11 cellular contexts compared by ENCODE assay signal in the genomic region with DNA sequence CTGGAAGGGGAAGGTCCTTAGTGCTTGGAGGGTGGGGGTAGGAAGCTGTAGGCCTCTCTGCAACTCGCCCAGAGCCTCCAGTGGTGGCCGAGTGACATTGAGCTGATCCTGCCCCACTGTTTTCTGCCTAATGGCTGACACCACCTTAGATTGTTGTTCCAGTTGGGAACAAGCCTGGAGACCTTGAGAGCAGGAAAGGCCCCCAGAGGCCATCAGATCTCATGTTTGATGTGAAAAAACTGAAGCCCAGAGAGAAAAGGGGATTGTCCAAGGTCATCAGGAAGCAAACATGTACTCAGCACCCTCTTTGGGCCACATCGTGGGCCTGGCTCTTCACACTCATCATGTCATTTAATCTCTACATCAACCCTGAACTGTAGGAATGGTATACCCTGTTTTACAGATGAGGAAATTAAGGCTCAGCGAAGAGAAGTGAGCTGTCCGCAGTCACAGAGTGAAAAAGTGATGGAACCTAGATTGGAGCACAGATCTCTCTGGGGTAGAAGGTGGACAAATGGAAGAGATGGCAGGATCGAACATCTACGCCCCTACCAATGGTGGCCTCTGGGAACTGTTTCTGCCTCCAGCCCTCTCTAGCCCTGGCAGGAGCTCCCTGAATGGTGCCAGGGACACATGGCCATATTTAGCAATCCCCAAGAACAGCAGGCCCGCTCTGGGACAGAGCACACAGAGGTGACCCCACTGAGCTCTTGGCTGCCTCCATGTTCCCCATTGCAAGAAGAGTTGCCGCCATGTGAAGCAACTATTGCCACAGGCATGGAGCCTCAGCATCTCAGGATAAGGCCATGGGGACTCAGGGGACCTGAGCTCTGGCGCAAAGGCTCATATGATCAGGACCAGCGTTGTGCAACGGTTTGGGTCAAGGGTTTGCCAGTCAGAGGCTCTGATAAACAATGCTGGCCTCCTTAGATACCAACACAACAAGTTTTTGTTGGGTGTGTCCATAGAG.
"Had no signal": no experiment of that assay in that cellular context is flagged by ENCODE, and none has a peak within 500 bp of the region (broad histone marks: within the 10 kb centered on the region; RNA-seq: fewer than 3 reads in every experiment).

No MANE protein-coding gene starts in this region.

- H3K36me3 ChIP-seq: esophagus muscularis mucosa, pancreas, tibial nerve had no signal

- H3K4me1 ChIP-seq: esophagus muscularis mucosa, pancreas, tibial nerve had no signal

- H3K27ac ChIP-seq: coronary artery, esophagus muscularis mucosa, pancreas, tibial nerve had no signal

- ATAC-seq: stimulated activated naive B cell treated with anti-CD40 and anti-IgM and Interleukin-4, amounts not matched to agents 10 μg/mL and 1 μg/mL and 100 μg/mL, for 72 hours had no signal

- H3K9me3 ChIP-seq: pancreas had no signal

- H3K27me3 ChIP-seq: esophagus muscularis mucosa, pancreas, tibial nerve had no signal

- DNase-seq: activated T-cell treated with anti-CD3 and anti-CD28 coated beads for 4 hours; amniotic stem cell; central memory CD4-positive, alpha-beta T cell; hippocampal formation; kidney; stimulated activated CD4-positive, alpha-beta T cell treated with anti-CD3 and anti-CD28 coated beads, Interleukin-4, amount 100 ng/mL, for 1 hour; stimulated activated naive B cell treated with anti-CD40 and anti-IgM and Interleukin-4, amounts not matched to agents 10 μg/mL and 1 μg/mL and 100 μg/mL, for 72 hours had no signal

- H3K4me3 ChIP-seq: coronary artery, esophagus muscularis mucosa, pancreas, tibial nerve had no signal
